Comparison of ENCODE assay signal across 8 cellular contexts in genomic region chr2:219495531-219496122, GRCh38. TPM values are rescaled to one million over a fixed set of nuclear protein-coding genes. Genes with fewer than 3 reads are reported as not detected.
DNase-seq lines count a peak whose midpoint lies in the region; ATAC-seq, FAIRE-seq and TF ChIP-seq lines count a peak whose summit lies in the region.

No MANE protein-coding gene starts in this region.

- H3K4me1 ChIP-seq in right lobe of liver = peaks cover 0 to 13% (median 3%) of the 10 kb centered on the region in 4 donors

- no peaks in the 10 kb centered on the region for H3K36me3 ChIP-seq in right lobe of liver

- no peaks in the 10 kb centered on the region for H3K27me3 ChIP-seq in right lobe of liver

- H3K4me3 ChIP-seq in choroid plexus epithelial cell (ENCODE audit: low read depth, low read length) (no peak overlapping the region), right lobe of liver (no peak overlapping the region)

- DNase-seq in AML-193 (lab: John Stamatoyannopoulos, UW) (peak; percentile 47 to 50), NCI-H1930 (lab: John Stamatoyannopoulos, UW) (peak; percentile 55 to 70), UCSD-AML1 (lab: John Stamatoyannopoulos, UW; ENCODE audit: unreplicated experiment) (peak; percentile 55), choroid plexus epithelial cell (ENCODE audit: low read depth) (peak; percentile 82), right lobe of liver (peak in 1 of 3 donors; percentile 53), H54 (ENCODE audit: insufficient read length, low spot score) (no peak)
- peak; percentile 31 for DNase-seq in stimulated activated CD8-positive, alpha-beta memory T cell treated with anti-CD3 and anti-CD28 coated beads, Interleukin-7, amount 100 ng/mL, for 24 hours (ENCODE audit: low read depth)

- intact Hi-C loops in right lobe of liver (cut with DNase I) = no loop called here

- no peak for FAIRE-seq in H54 (lab: Jason Lieb, UNC)

- no peaks in the 10 kb centered on the region for H3K9me3 ChIP-seq in right lobe of liver

- ATAC-seq in GM18868 (IDR thresholded peaks at IDR 0.05; ENCODE audit: unreplicated experiment) = peak; percentile 38
- ATAC-seq in right lobe of liver = peak in 1 of 4 donors; percentile 7

- TF ChIP-seq POLR2A in right lobe of liver (IDR thresholded peaks at IDR 0.05) (no peak), H54 (IDR thresholded peaks at IDR 0.05; ENCODE audit: low read depth, low read length) (no peak)

- no peak overlapping the region for H3K27ac ChIP-seq in right lobe of liver

- TF ChIP-seq CTCF in choroid plexus epithelial cell (conservative IDR thresholded peaks at IDR 0.05; ENCODE audit: low read depth, low read length) (peak; percentile 77), right lobe of liver (IDR thresholded peaks at IDR 0.05) (peak in 3 of 4 donors; percentile 43 to 53 (median 53))

- 0% methylated on average over 4 of the region's 14 CpGs for WGBS in right lobe of liver (ENCODE audit: insufficient coverage, low coverage, low lambda C conversion rate, missing lambda C conversion rate)

RNA-seq across cellular contexts. Expression of gene GMPPA, which starts 3.1 kb away (rescaled TPM):
- total RNA-seq in right lobe of liver = 10 to 100 TPM; 21.7 to 54.1 (median 40.2) TPM

RNA-seq across cellular contexts. Expression of gene ASIC4, which starts 18.7 kb away (rescaled TPM):
- total RNA-seq in right lobe of liver = not detected

RNA-seq across cellular contexts. Expression of gene CHPF, which starts 48.0 kb away (rescaled TPM):
- 100 to 1,000 TPM in 2 of 6 experiments, 10 to 100 TPM in 4; 33.2 to 183 (median 39.6) TPM for total RNA-seq in right lobe of liver

RNA-seq across cellular contexts. Expression of gene TMEM198, which starts 48.2 kb away (rescaled TPM):
- total RNA-seq in right lobe of liver = 1 to 10 TPM in 5 of 6 experiments, under 1 TPM in 1; 0.68 to 3.2 (median 1.2) TPM
